ENCODE assay signal across 1 cellular context in genomic region chr1:45205910-45206721, GRCh38.
TF ChIP-seq lines count a peak whose summit lies in the region.

TSS of gene ZSWIM5 (minus strand) at chr1:45206605. CDS start at chr1:45206350, 255 bp downstream.

TF ChIP-seq in HepG2, 621 proteins besides CTCF, POLR2A, EP300 and RAD21 (continued from another document and continues in another):
- TF ChIP-seq ZNF18 (CRISPR knock-in tag; IDR thresholded peaks at IDR 0.05; ENCODE audit: insufficient replicate concordance) (no peak), JDP2 (CRISPR knock-in tag; IDR thresholded peaks at IDR 0.05; ENCODE audit: borderline replicate concordance) (no peak), PRDM15 (CRISPR knock-in tag; IDR thresholded peaks at IDR 0.05) (no peak), ZNF704 (CRISPR knock-in tag; IDR thresholded peaks at IDR 0.05; ENCODE audit: borderline replicate concordance) (no peak), MAX (IDR thresholded peaks at IDR 0.05) (peak; percentile 42), BORCS8-MEF2B (CRISPR knock-in tag; IDR thresholded peaks at IDR 0.05) (peak; percentile 40; the same call in 1 of the 2 replicates), DPF2 (CRISPR knock-in tag; IDR thresholded peaks at IDR 0.05; ENCODE audit: borderline replicate concordance, low read depth) (no peak), UBTF (CRISPR knock-in tag; IDR thresholded peaks at IDR 0.05) (peak; percentile 97), RFXAP (CRISPR knock-in tag; IDR thresholded peaks at IDR 0.05; ENCODE audit: borderline replicate concordance) (no peak), KLF16 (CRISPR knock-in tag; IDR thresholded peaks at IDR 0.05) (peak in 1 of 2 experiments; percentile 62; a peak in 1 of 4 replicates), ZNF7 (CRISPR knock-in tag; IDR thresholded peaks at IDR 0.05) (0 out of 2 replicates have a peak, but pooled peaks have one; percentile 37), ZNF607 (CRISPR knock-in tag; IDR thresholded peaks at IDR 0.05; ENCODE audit: borderline replicate concordance) (0 out of 2 replicates have a peak, but pooled peaks have one; percentile 23), SNAI1 (CRISPR knock-in tag; IDR thresholded peaks at IDR 0.05; ENCODE audit: borderline replicate concordance) (no peak), ZNF225 (CRISPR knock-in tag; IDR thresholded peaks at IDR 0.05) (peak; percentile 88), MTA3 (CRISPR knock-in tag; IDR thresholded peaks at IDR 0.05) (no peak), ZSCAN25 (CRISPR knock-in tag; IDR thresholded peaks at IDR 0.05) (peak; percentile 57; the same call in 1 of the 2 replicates), PAF1 (CRISPR knock-in tag; IDR thresholded peaks at IDR 0.05) (no peak), HDAC2 (CRISPR knock-in tag; IDR thresholded peaks at IDR 0.05) (peak; percentile 24; the same call in 1 of the 2 replicates), ZNF549 (CRISPR knock-in tag; IDR thresholded peaks at IDR 0.05) (no peak), ZNF775 (CRISPR knock-in tag; IDR thresholded peaks at IDR 0.05; ENCODE audit: borderline replicate concordance) (no peak), ETS1 (CRISPR knock-in tag; IDR thresholded peaks at IDR 0.05) (peak; percentile 79; the same call in 1 of the 2 replicates), CEBPB (IDR thresholded peaks at IDR 0.05; ENCODE audit: borderline replicate concordance, low read depth, low read length) (no peak), ZNF557 (CRISPR knock-in tag; IDR thresholded peaks at IDR 0.05) (no peak), TBX3 (IDR thresholded peaks at IDR 0.05; ENCODE audit: borderline replicate concordance) (no peak), HNRNPUL1 (IDR thresholded peaks at IDR 0.05; ENCODE audit: low read depth, low read length) (no peak), ZNF282 (IDR thresholded peaks at IDR 0.05; ENCODE audit: partially characterized antibody) (no peak), HCFC1 (IDR thresholded peaks at IDR 0.05; ENCODE audit: low read depth, low read length) (no peak), MIXL1 (CRISPR knock-in tag; IDR thresholded peaks at IDR 0.05) (no peak), ZNF773 (CRISPR knock-in tag; IDR thresholded peaks at IDR 0.05; ENCODE audit: borderline replicate concordance) (no peak), SALL2 (CRISPR knock-in tag; IDR thresholded peaks at IDR 0.05) (no peak), ZNF260 (CRISPR knock-in tag; IDR thresholded peaks at IDR 0.05; ENCODE audit: borderline replicate concordance, low read depth) (no peak), NFRKB (IDR thresholded peaks at IDR 0.05) (no peak), PHF21A (CRISPR knock-in tag; IDR thresholded peaks at IDR 0.05) (no peak), CREB3 (CRISPR knock-in tag; IDR thresholded peaks at IDR 0.05) (peak; percentile 59; the same call in 1 of the 2 replicates), ZGPAT (CRISPR knock-in tag; IDR thresholded peaks at IDR 0.05) (peak; percentile 56; the same call in 1 of the 2 replicates), SRY (CRISPR knock-in tag; IDR thresholded peaks at IDR 0.05) (0 out of 2 replicates have a peak, but pooled peaks have one; percentile 28), FOSL2 (CRISPR knock-in tag; IDR thresholded peaks at IDR 0.05) (peak; percentile 36; the same call in 1 of the 2 replicates), ATF5 (CRISPR knock-in tag; IDR thresholded peaks at IDR 0.05; ENCODE audit: low read depth) (no peak)
- TF ChIP-seq, protein P1, sequence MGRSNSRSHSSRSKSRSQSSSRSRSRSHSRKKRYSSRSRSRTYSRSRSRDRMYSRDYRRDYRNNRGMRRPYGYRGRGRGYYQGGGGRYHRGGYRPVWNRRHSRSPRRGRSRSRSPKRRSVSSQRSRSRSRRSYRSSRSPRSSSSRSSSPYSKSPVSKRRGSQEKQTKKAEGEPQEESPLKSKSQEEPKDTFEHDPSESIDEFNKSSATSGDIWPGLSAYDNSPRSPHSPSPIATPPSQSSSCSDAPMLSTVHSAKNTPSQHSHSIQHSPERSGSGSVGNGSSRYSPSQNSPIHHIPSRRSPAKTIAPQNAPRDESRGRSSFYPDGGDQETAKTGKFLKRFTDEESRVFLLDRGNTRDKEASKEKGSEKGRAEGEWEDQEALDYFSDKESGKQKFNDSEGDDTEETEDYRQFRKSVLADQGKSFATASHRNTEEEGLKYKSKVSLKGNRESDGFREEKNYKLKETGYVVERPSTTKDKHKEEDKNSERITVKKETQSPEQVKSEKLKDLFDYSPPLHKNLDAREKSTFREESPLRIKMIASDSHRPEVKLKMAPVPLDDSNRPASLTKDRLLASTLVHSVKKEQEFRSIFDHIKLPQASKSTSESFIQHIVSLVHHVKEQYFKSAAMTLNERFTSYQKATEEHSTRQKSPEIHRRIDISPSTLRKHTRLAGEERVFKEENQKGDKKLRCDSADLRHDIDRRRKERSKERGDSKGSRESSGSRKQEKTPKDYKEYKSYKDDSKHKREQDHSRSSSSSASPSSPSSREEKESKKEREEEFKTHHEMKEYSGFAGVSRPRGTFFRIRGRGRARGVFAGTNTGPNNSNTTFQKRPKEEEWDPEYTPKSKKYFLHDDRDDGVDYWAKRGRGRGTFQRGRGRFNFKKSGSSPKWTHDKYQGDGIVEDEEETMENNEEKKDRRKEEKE (IDR thresholded peaks at IDR 0.05) = no peak
- TF ChIP-seq, protein P2, sequence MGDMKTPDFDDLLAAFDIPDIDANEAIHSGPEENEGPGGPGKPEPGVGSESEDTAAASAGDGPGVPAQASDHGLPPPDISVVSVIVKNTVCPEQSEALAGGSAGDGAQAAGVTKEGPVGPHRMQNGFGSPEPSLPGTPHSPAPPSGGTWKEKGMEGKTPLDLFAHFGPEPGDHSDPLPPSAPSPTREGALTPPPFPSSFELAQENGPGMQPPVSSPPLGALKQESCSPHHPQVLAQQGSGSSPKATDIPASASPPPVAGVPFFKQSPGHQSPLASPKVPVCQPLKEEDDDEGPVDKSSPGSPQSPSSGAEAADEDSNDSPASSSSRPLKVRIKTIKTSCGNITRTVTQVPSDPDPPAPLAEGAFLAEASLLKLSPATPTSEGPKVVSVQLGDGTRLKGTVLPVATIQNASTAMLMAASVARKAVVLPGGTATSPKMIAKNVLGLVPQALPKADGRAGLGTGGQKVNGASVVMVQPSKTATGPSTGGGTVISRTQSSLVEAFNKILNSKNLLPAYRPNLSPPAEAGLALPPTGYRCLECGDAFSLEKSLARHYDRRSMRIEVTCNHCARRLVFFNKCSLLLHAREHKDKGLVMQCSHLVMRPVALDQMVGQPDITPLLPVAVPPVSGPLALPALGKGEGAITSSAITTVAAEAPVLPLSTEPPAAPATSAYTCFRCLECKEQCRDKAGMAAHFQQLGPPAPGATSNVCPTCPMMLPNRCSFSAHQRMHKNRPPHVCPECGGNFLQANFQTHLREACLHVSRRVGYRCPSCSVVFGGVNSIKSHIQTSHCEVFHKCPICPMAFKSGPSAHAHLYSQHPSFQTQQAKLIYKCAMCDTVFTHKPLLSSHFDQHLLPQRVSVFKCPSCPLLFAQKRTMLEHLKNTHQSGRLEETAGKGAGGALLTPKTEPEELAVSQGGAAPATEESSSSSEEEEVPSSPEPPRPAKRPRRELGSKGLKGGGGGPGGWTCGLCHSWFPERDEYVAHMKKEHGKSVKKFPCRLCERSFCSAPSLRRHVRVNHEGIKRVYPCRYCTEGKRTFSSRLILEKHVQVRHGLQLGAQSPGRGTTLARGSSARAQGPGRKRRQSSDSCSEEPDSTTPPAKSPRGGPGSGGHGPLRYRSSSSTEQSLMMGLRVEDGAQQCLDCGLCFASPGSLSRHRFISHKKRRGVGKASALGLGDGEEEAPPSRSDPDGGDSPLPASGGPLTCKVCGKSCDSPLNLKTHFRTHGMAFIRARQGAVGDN (CRISPR knock-in tag; IDR thresholded peaks at IDR 0.05) = peak; percentile 88
